ENCODE assay signal across 17 cellular contexts in genomic region chr15:87489902-87490301, GRCh38.
A peak's percentile ranks its signal among the peaks of the same experiment; 100 is the strongest.
DNase-seq lines count a peak whose midpoint lies in the region; ATAC-seq and TF ChIP-seq lines count a peak whose summit lies in the region.
"Had no signal": no experiment of that assay in that cellular context is flagged by ENCODE, and none has a peak within 500 bp of the region (broad histone marks: within the 10 kb centered on the region; RNA-seq: fewer than 3 reads in every experiment).

No MANE protein-coding gene starts in this region.

- H3K9me3 ChIP-seq in RWPE2 (ENCODE audit: severe bottlenecking) (no peaks in the 10 kb centered on the region), tibial nerve (peaks cover 0 to 3% (median 0%) of the 10 kb centered on the region in 4 donors)

- H3K27me3 ChIP-seq in RWPE2 (ENCODE audit: insufficient read depth, poor library complexity, severe bottlenecking) (no peaks in the 10 kb centered on the region), foreskin keratinocyte (no peaks in the 10 kb centered on the region), tibial nerve (no peaks in the 10 kb centered on the region)

- WGBS in tibial nerve, 2 donors, result 73 to 82% methylated on average over 4 of the region's 4 CpGs

- H3K27ac ChIP-seq in 22Rv1 (no peak overlapping the region), C4-2B (no peak overlapping the region), RWPE2 (ENCODE audit: poor library complexity, severe bottlenecking) (no peak overlapping the region), foreskin keratinocyte (no peak overlapping the region), tibial nerve (no peak overlapping the region)

- peak; percentile 49; the same call in 2 of the 3 replicates for ATAC-seq in RWPE2 (ENCODE audit: low read depth)
- ATAC-seq in foreskin keratinocyte, result no peak
- no peak for ATAC-seq in HG02981 (IDR thresholded peaks at IDR 0.05; ENCODE audit: unreplicated experiment)
- ATAC-seq in GM18517 (IDR thresholded peaks at IDR 0.05; ENCODE audit: unreplicated experiment), result no peak
- ATAC-seq in HG03565 (IDR thresholded peaks at IDR 0.05; ENCODE audit: unreplicated experiment), result no peak
- ATAC-seq: HepG2, T-helper 17 cell had no signal

- no peak for TF ChIP-seq EP300 in tibial nerve (IDR thresholded peaks at IDR 0.05)

- TF ChIP-seq CTCF in 22Rv1 (IDR thresholded peaks at IDR 0.05) (peak; percentile 4; the same call in 1 of the 2 replicates), C4-2B (conservative IDR thresholded peaks at IDR 0.05) (0 out of 2 replicates have a peak, but pooled peaks have one; percentile 4), RWPE2 (IDR thresholded peaks at IDR 0.05; ENCODE audit: poor library complexity, severe bottlenecking) (peak; percentile 32), foreskin keratinocyte (conservative IDR thresholded peaks at IDR 0.05) (peak; percentile 40), tibial nerve (IDR thresholded peaks at IDR 0.05) (no peak)

- H3K36me3 ChIP-seq in RWPE2 (ENCODE audit: low read depth), result no peaks in the 10 kb centered on the region
- no peaks in the 10 kb centered on the region for H3K36me3 ChIP-seq in tibial nerve
- H3K36me3 ChIP-seq: HAP-1 had no signal

- no peak for TF ChIP-seq POLR2A in tibial nerve (IDR thresholded peaks at IDR 0.05)

- no peaks in the 10 kb centered on the region for H3K4me1 ChIP-seq in RWPE2 (ENCODE audit: insufficient read depth, poor library complexity, severe bottlenecking)
- H3K4me1 ChIP-seq in foreskin keratinocyte, result no peaks in the 10 kb centered on the region
- H3K4me1 ChIP-seq in tibial nerve, result no peaks in the 10 kb centered on the region
- H3K4me1 ChIP-seq: HAP-1 had no signal

- DNase-seq in RWPE2 (ENCODE audit: low spot score), result no peak
- DNase-seq in foreskin keratinocyte, result no peak
- no peak for DNase-seq in tibial nerve (ENCODE audit: low spot score in 2 of 2)
- DNase-seq: ACHN, NCI-H1417, NCI-H2029, NCI-H2171 treated with DMSO at 0.1 percent for 48 hours, NCI-H69, SIG-M5, T-helper 17 cell had no signal

- no peak overlapping the region for H3K4me3 ChIP-seq in RWPE2 (ENCODE audit: severe bottlenecking)
- no peak overlapping the region for H3K4me3 ChIP-seq in tibial nerve
- H3K4me3 ChIP-seq: HAP-1 had no signal

Comparison
In these comparisons a context has a peak if more than half of its experiments do, and no peak if none do; other contexts are left out.
1. CTCF ChIP-seq: peak in 22Rv1 (single experiment), C4-2B (single experiment), RWPE2 (single experiment) and foreskin keratinocyte (single experiment); none in tibial nerve (0 of 5).